8 cellular contexts compared by ENCODE assay signal in the genomic region with DNA sequence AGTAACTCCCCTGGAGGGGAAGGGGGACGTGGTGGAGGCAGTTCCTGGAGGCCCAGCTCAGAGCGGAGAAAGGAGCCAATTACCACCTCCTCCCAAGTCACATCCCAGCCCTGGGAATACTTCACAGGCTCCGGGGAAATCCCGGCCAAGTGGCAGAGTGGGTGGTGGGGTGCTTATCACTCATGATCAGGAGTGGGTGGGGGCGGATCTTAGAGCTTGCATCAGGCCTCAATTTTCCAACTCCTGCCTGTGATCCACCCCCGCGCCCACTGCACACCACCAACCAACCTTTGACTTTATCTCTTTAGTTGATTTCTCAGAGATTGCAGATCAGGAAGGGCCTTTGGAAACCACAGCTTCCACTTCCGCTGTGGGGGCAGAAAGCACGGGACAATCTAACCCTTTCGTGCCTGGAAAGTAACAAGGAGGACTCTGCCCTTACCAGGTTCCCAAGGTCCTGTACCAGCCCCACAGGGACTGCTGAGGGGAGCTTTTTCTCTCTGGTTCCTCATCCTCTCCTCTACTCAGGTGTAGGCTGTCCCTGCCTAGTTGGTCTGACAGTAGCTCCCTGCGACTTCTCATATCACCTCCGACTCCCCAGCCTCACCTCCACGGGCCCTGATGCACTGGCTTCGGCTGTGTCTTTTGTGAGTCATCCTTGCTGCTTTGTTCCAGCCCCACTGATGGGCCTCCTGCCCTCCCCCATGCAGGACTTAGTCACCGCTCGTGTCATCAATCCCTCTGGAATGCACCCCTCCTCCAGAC. TPM values are rescaled to one million over a fixed set of nuclear protein-coding genes. Genes with fewer than 3 reads are reported as not detected.
A peak's percentile ranks its signal among the peaks of the same experiment; 100 is the strongest.
DNase-seq lines count a peak whose midpoint lies in the region; ATAC-seq and TF ChIP-seq lines count a peak whose summit lies in the region.

No MANE protein-coding gene starts in this region.

- peak; percentile 86 for DNase-seq in AG09309 (ENCODE audit: low read depth)
- DNase-seq in Kasumi-1 (lab: John Stamatoyannopoulos, UW): peak; percentile 82 to 87
- peak; percentile 78 to 85 for DNase-seq in activated CD4-positive, alpha-beta T cell treated with anti-CD3 and anti-CD28 coated beads, Interleukin-2, amount 50 U/mL, for 4 hours
- peak in 1 of 2 experiments; percentile 63 for DNase-seq in mesothelial cell of epicardium (ENCODE audit: low spot score in 2 of 2, unreplicated experiment in 2 of 2)
- DNase-seq in stimulated activated CD8-positive, alpha-beta memory T cell treated with anti-CD3 and anti-CD28 coated beads, Interleukin-2, amount 100 ng/mL, for 48 hours (ENCODE audit: low read depth in 2 of 2): peak; percentile 72 to 83

- no peak overlapping the region for H3K9ac ChIP-seq in duodenal mucosa (ENCODE audit: low read depth in 1 of 2, low read length in 2 of 2)

- H3K27me3 ChIP-seq in duodenal mucosa (ENCODE audit: control insufficient read depth in 1 of 2, insufficient read depth in 2 of 2, low read length in 2 of 2): no peaks in the 10 kb centered on the region

- H3K4me3 ChIP-seq in AG09309 (ENCODE audit: control insufficient read depth, low read depth, low read length): no peak overlapping the region; the same call in 1 of the 2 replicates
- peak overlapping the region in 1 of 2 donors; percentile 31 for H3K4me3 ChIP-seq in duodenal mucosa (ENCODE audit: low read depth in 1 of 2, low read length in 2 of 2)

- H3K4me1 Mint-ChIP-seq in mesothelial cell of epicardium: peaks cover 67% of the 10 kb centered on the region

- TF ChIP-seq CTCF in AG09309 (IDR thresholded peaks at IDR 0.05; ENCODE audit: control insufficient read depth, insufficient read depth, low read depth, low read length, missing control alignments) (no peak), mesothelial cell of epicardium (IDR thresholded peaks at IDR 0.05; ENCODE audit: unreplicated experiment) (no peak)

- H3K36me3 Mint-ChIP-seq in mesothelial cell of epicardium: no peaks in the 10 kb centered on the region

- no peak for TF ChIP-seq POLR2A in GM18505 (IDR thresholded peaks at IDR 0.05; ENCODE audit: borderline replicate concordance, extremely low read depth, insufficient read depth, insufficient read length)

- H3K4me1 ChIP-seq in duodenal mucosa (ENCODE audit: control insufficient read depth in 1 of 2, insufficient read depth in 2 of 2, low read length in 2 of 2): peaks cover 18 to 27% of the 10 kb centered on the region in 2 donors

- no peaks in the 10 kb centered on the region for H3K9me3 Mint-ChIP-seq in mesothelial cell of epicardium

- no peaks in the 10 kb centered on the region for H3K36me3 ChIP-seq in duodenal mucosa (ENCODE audit: control insufficient read depth in 1 of 2, insufficient read depth in 2 of 2, low read length in 2 of 2)

- H3K27ac ChIP-seq in duodenal mucosa (ENCODE audit: low read depth, low read length): peak overlapping the region; percentile 22

- H3K27me3 Mint-ChIP-seq in mesothelial cell of epicardium (ENCODE audit: low read depth): no peaks in the 10 kb centered on the region

- H3K27ac Mint-ChIP-seq in mesothelial cell of epicardium: peak overlapping the region; percentile 99

- peak overlapping the region; percentile 51 for H3K4me3 Mint-ChIP-seq in mesothelial cell of epicardium

- H3K9me3 ChIP-seq in duodenal mucosa (ENCODE audit: control insufficient read depth in 1 of 2, low read length in 2 of 2): no peaks in the 10 kb centered on the region

- ATAC-seq in GM18505 (IDR thresholded peaks at IDR 0.05; ENCODE audit: unreplicated experiment): no peak
- no peak for ATAC-seq in HG03460 (IDR thresholded peaks at IDR 0.05; ENCODE audit: unreplicated experiment)

RNA-seq across cellular contexts. Expression of gene IER3, which starts 24.9 kb away (rescaled TPM):
- 131 to 136 TPM (median 134 TPM) in 3 replicates for total RNA-seq in mesothelial cell of epicardium

RNA-seq across cellular contexts. Expression of gene FLOT1, which starts 26.8 kb away (rescaled TPM):
- total RNA-seq in mesothelial cell of epicardium: 96.5 to 101 TPM (median 99.8 TPM) in 3 replicates

RNA-seq across cellular contexts. Expression of gene TUBB, which starts 49.1 kb away (rescaled TPM):
- total RNA-seq in mesothelial cell of epicardium: 1,084 to 1,110 TPM (median 1,094 TPM) in 3 replicates

RNA-seq across cellular contexts. Expression of gene MDC1, which starts 52.2 kb away (rescaled TPM):
- total RNA-seq in mesothelial cell of epicardium: 49.7 to 51.9 TPM (median 49.8 TPM) in 3 replicates
